Comparison of ENCODE assay signal across 22 cellular contexts in the genomic region with DNA sequence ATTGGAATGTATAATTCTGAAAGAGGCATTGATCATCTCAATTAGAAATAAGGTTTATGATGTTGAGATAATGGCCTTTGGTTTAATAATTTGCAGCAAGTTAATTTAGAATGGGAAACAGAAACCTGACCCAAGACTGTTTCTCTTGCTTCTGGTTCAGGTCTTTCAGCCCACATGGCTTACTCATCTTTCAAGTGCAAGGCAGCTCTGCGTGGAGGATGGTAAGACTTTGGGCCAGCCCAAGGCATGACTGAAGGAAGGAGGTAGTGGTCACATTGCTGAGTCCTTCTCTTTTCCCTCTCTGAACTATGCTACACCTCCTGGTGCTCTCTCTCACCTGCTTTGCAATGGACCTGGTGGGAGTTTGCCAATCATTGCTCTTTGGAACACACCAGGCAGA.
DNase-seq lines count a peak whose midpoint lies in the region; ATAC-seq, FAIRE-seq and TF ChIP-seq lines count a peak whose summit lies in the region.
"Had no signal": no experiment of that assay in that cellular context is flagged by ENCODE, and none has a peak within 500 bp of the region (broad histone marks: within the 10 kb centered on the region; RNA-seq: fewer than 3 reads in every experiment).

No MANE protein-coding gene starts in this region.

- no peak overlapping the region for H3K27ac ChIP-seq in mesenchymal stem cell (ENCODE audit: low read length, poor library complexity, severe bottlenecking)
- H3K27ac ChIP-seq: PC-9, SJCRH30 had no signal

- no peak overlapping the region for H3K23ac ChIP-seq in mesenchymal stem cell (ENCODE audit: low read length in 2 of 2)

- H3K4me1 ChIP-seq in mesenchymal stem cell (ENCODE audit: control insufficient read depth, insufficient read depth, low read depth, low read length): peaks cover 15% of the 10 kb centered on the region
- H3K4me1 ChIP-seq: BE2C had no signal

- no peak overlapping the region for H3K4me3 Mint-ChIP-seq in natural killer cell
- H3K4me3 Mint-ChIP-seq: CD4-positive, alpha-beta T cell had no signal

- no peak overlapping the region for H2BK12ac ChIP-seq in mesenchymal stem cell (ENCODE audit: low read length in 2 of 2)

- H2AFZ ChIP-seq in mesenchymal stem cell (ENCODE audit: low read depth, low read length): no peak overlapping the region
- H2AFZ ChIP-seq: PC-9 had no signal

- H4K8ac ChIP-seq in mesenchymal stem cell (ENCODE audit: low read length): no peak overlapping the region

- no peaks in the 10 kb centered on the region for H3K27me3 ChIP-seq in mesenchymal stem cell (ENCODE audit: control insufficient read depth in 1 of 2, insufficient read depth in 1 of 2, low read length in 2 of 2)
- H3K27me3 ChIP-seq: BE2C, SJCRH30 had no signal

- 60% methylated on average over 1 of the region's 1 CpG for WGBS in mesenchymal stem cell

- peaks cover 7% of the 10 kb centered on the region for H3K36me3 Mint-ChIP-seq in natural killer cell

- H3K4me3 ChIP-seq in choroid plexus epithelial cell (ENCODE audit: low read depth, low read length) (no peak overlapping the region), mesenchymal stem cell (ENCODE audit: insufficient read depth in 1 of 2, low read depth in 1 of 2, low read length in 2 of 2) (no peak overlapping the region)
- H3K4me3 ChIP-seq: PC-9, SJCRH30 had no signal

- no peaks in the 10 kb centered on the region for H3K4me1 Mint-ChIP-seq in natural killer cell

- H3K18ac ChIP-seq in mesenchymal stem cell (ENCODE audit: low read depth in 1 of 2, low read length in 2 of 2): no peak overlapping the region

- no peak overlapping the region for H4K91ac ChIP-seq in mesenchymal stem cell (ENCODE audit: low read length)

- intact Hi-C loops in natural killer cell (cut with micrococcal nuclease): no loop called here
- intact Hi-C loops in sciatic nerve (cut with DNase I): no loop called here

- no peak for FAIRE-seq in HTR-8/SVneo (lab: Jason Lieb, UNC)

- H3K36me3 ChIP-seq in mesenchymal stem cell (ENCODE audit: control insufficient read depth in 1 of 2, insufficient read depth in 2 of 2, low read depth in 1 of 2, low read length in 2 of 2): no peaks in the 10 kb centered on the region
- H3K36me3 ChIP-seq: BE2C, SJCRH30 had no signal

- no peak overlapping the region for H2AK5ac ChIP-seq in mesenchymal stem cell (ENCODE audit: low read length, severe bottlenecking)

- no peak overlapping the region for H3K4me2 ChIP-seq in mesenchymal stem cell (ENCODE audit: low read length, poor library complexity, severe bottlenecking)
- H3K4me2 ChIP-seq: PC-9 had no signal

- no peak overlapping the region for H3K9ac ChIP-seq in mesenchymal stem cell (ENCODE audit: low read length)

- ATAC-seq in HG02885 (IDR thresholded peaks at IDR 0.05; ENCODE audit: poor library complexity, unreplicated experiment) (peak; percentile 56), GM21423 (IDR thresholded peaks at IDR 0.05; ENCODE audit: unreplicated experiment) (no peak), natural killer cell (no peak), sciatic nerve (no peak)

- no peak overlapping the region for H2BK120ac ChIP-seq in mesenchymal stem cell (ENCODE audit: low read depth, low read length)

- peak overlapping the region; percentile 20 for H2BK5ac ChIP-seq in mesenchymal stem cell (ENCODE audit: low read depth, low read length, poor library complexity, severe bottlenecking)

- no peaks in the 10 kb centered on the region for H3K79me1 ChIP-seq in mesenchymal stem cell (replicated peaks; ENCODE audit: low read length, poor library complexity, severe bottlenecking)

- H3K27ac Mint-ChIP-seq in natural killer cell: no peak overlapping the region
- H3K27ac Mint-ChIP-seq: CD4-positive, alpha-beta T cell had no signal

- no peaks in the 10 kb centered on the region for H3K9me3 ChIP-seq in mesenchymal stem cell (ENCODE audit: control insufficient read depth, low read length)
- H3K9me3 ChIP-seq: BE2C, SJCRH30 had no signal

- DNase-seq in EH (ENCODE audit: low read depth) (peak; percentile 5), choroid plexus epithelial cell (ENCODE audit: low read depth) (peak; percentile 28), mesenchymal stem cell (no peak), HTR-8/SVneo (ENCODE audit: insufficient read length, low spot score) (no peak), natural killer cell (no peak), sciatic nerve (ENCODE audit: low spot score) (no peak)
- DNase-seq: 8988T; BE2C; Calu3; CD4-positive, alpha-beta T cell; DMS53; H7; KBM-7; NCI-H1048; NCI-H1436 treated with DMSO at 0.1 percent for 48 hours; NCI-H2081; NCI-H510A; NCI-H774; PC-9; SJCRH30 had no signal

- no peak for TF ChIP-seq CTCF in choroid plexus epithelial cell (conservative IDR thresholded peaks at IDR 0.05; ENCODE audit: low read depth, low read length)
- no peak for TF ChIP-seq CTCF in natural killer cell (IDR thresholded peaks at IDR 0.05)

- H2BK15ac ChIP-seq in mesenchymal stem cell (ENCODE audit: low read depth, poor library complexity, severe bottlenecking): no peak overlapping the region

- no peak overlapping the region for H3K4ac ChIP-seq in mesenchymal stem cell (ENCODE audit: low read depth in 1 of 2, low read length in 2 of 2)

- no peaks in the 10 kb centered on the region for H3K27me3 Mint-ChIP-seq in natural killer cell (ENCODE audit: low read depth in 2 of 2)
- H3K27me3 Mint-ChIP-seq: CD4-positive, alpha-beta T cell had no signal

- peaks cover 2 to 3% of the 10 kb centered on the region in 2 donors for H3K9me3 Mint-ChIP-seq in natural killer cell
- H3K9me3 Mint-ChIP-seq: CD4-positive, alpha-beta T cell had no signal

- H3K14ac ChIP-seq in mesenchymal stem cell (ENCODE audit: low read length in 2 of 2): no peak overlapping the region

Comparison
In these comparisons a context has a peak if more than half of its experiments do, and no peak if none do; other contexts are left out.
1. DNase-seq: peak in EH (single experiment) and choroid plexus epithelial cell (single experiment); none in mesenchymal stem cell (single experiment), HTR-8/SVneo (single experiment), natural killer cell (single experiment) and sciatic nerve (single experiment).